23 cellular contexts compared by ENCODE assay signal in the genomic region with DNA sequence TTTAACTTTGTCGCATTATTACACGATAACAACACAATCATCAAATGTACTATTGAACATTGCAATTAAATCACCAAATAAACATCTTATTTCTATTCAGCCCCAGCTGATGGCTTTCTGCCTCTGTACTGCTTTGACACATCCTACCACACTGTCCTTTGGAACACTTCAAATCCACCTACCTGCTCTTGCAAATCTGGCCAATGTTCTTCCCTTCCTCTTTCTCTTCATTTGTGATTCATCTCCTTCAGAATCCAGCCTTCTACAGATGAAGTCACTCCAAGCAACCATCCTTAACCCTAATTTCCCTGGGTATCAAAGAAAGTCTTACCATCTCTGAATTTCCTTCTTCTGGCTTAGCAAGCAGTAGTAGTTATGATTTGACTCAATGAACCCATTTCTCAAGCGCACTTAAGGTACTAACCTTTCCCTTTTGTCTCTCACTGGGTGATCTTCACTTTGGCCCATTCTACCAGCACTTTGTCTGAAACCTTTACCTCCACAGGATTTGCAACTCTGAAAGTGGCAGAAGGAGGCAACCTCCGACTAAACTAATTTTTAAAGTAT.
DNase-seq lines count a peak whose midpoint lies in the region; ATAC-seq lines count a peak whose summit lies in the region.
"Had no signal": no experiment of that assay in that cellular context is flagged by ENCODE, and none has a peak within 500 bp of the region (broad histone marks: within the 10 kb centered on the region; RNA-seq: fewer than 3 reads in every experiment).

No MANE protein-coding gene starts in this region.

- no peak overlapping the region for H3K4me3 ChIP-seq in CD8-positive, alpha-beta memory T cell (ENCODE audit: low read length)
- H3K4me3 ChIP-seq: ascending aorta; BLaER1 treated with 17β-estradiol and CSF1 and Interleukin-3, amounts not matched to agents 10 nM and 100 nM; hepatocyte had no signal

- H3K4me1 Mint-ChIP-seq in CD8-positive, alpha-beta memory T cell = peaks cover 79 to 96% (median 93%) of the 10 kb centered on the region in 3 donors
- H3K4me1 Mint-ChIP-seq in naive thymus-derived CD8-positive, alpha-beta T cell = peaks cover 56 to 97% (median 94%) of the 10 kb centered on the region in 4 donors

- ATAC-seq in activated naive CD4-positive, alpha-beta T cell treated with anti-CD3 and anti-CD28 coated beads, Interleukin-2, amount 50 U/mL, for 72 hours = peak; percentile 50 to 77
- ATAC-seq in naive thymus-derived CD8-positive, alpha-beta T cell = no peak
- ATAC-seq in GM21447 (IDR thresholded peaks at IDR 0.05; ENCODE audit: unreplicated experiment) = no peak
- ATAC-seq: PC-3 had no signal

- no peak overlapping the region for H3K27ac ChIP-seq in CD8-positive, alpha-beta memory T cell (ENCODE audit: low read depth, low read length)
- H3K27ac ChIP-seq: BLaER1 treated with 17β-estradiol and CSF1 and Interleukin-3, amounts not matched to agents 10 nM and 100 nM; hepatocyte; HL-60 had no signal

- no peaks in the 10 kb centered on the region for H3K27me3 Mint-ChIP-seq in CD8-positive, alpha-beta memory T cell
- no peaks in the 10 kb centered on the region for H3K27me3 Mint-ChIP-seq in naive thymus-derived CD8-positive, alpha-beta T cell
- H3K27me3 Mint-ChIP-seq: type B pancreatic cell had no signal

- H3K9me3 ChIP-seq in CD8-positive, alpha-beta memory T cell (ENCODE audit: low read length) = no peaks in the 10 kb centered on the region
- H3K9me3 ChIP-seq: ascending aorta; BLaER1 treated with 17β-estradiol and CSF1 and Interleukin-3, amounts not matched to agents 10 nM and 100 nM had no signal

- H3K36me3 Mint-ChIP-seq in CD8-positive, alpha-beta memory T cell = peaks cover 0 to 30% (median 13%) of the 10 kb centered on the region in 3 donors
- H3K36me3 Mint-ChIP-seq in activated naive CD4-positive, alpha-beta T cell treated with anti-CD3 and anti-CD28 coated beads, Interleukin-2, amount 50 U/mL, for 72 hours = peaks cover 21 to 27% of the 10 kb centered on the region in 2 donors
- peaks cover 0 to 51% (median 14%) of the 10 kb centered on the region in 3 donors for H3K36me3 Mint-ChIP-seq in naive thymus-derived CD8-positive, alpha-beta T cell

- CTCF ChIA-PET in CD8-positive, alpha-beta memory T cell (lab: Charles Lee) = interaction anchor here (1.2 kb wide), 1 partner anchor 10 kb away, joined by 5 read pairs; no protein-coding TSS in a partner anchor

- H3K4me1 ChIP-seq in CD8-positive, alpha-beta memory T cell (ENCODE audit: insufficient read depth, low read length) = peaks cover 71% of the 10 kb centered on the region

- H3K27me3 ChIP-seq in CD8-positive, alpha-beta memory T cell (ENCODE audit: insufficient read depth, low read length, poor library complexity, severe bottlenecking) = no peaks in the 10 kb centered on the region
- H3K27me3 ChIP-seq: ascending aorta; BLaER1 treated with 17β-estradiol and CSF1 and Interleukin-3, amounts not matched to agents 10 nM and 100 nM; hepatocyte had no signal

- H3K9me3 Mint-ChIP-seq in CD8-positive, alpha-beta memory T cell = no peaks in the 10 kb centered on the region
- H3K9me3 Mint-ChIP-seq in activated naive CD4-positive, alpha-beta T cell treated with anti-CD3 and anti-CD28 coated beads, Interleukin-2, amount 50 U/mL, for 72 hours = peaks cover 0 to 5% of the 10 kb centered on the region in 2 donors
- H3K9me3 Mint-ChIP-seq in naive thymus-derived CD8-positive, alpha-beta T cell = no peaks in the 10 kb centered on the region
- H3K9me3 Mint-ChIP-seq: mesothelial cell of epicardium, type B pancreatic cell had no signal

- DNase-seq in SKM-1 treated with dmso at 0.1 percent for 144 hours (lab: John Stamatoyannopoulos, UW; ENCODE audit: unreplicated experiment) = peak; percentile 20
- no peak for DNase-seq in SKM-1 (lab: John Stamatoyannopoulos, UW; ENCODE audit: unreplicated experiment)
- DNase-seq in CD8-positive, alpha-beta memory T cell = no peak
- no peak for DNase-seq in activated naive CD4-positive, alpha-beta T cell treated with anti-CD3 and anti-CD28 coated beads, Interleukin-2, amount 50 U/mL, for 72 hours (ENCODE audit: low spot score in 2 of 2)
- DNase-seq in naive thymus-derived CD8-positive, alpha-beta T cell = no peak
- no peak for DNase-seq in mesenteric fat pad (ENCODE audit: low spot score)
- no peak for DNase-seq in activated CD8-positive, alpha-beta memory T cell treated with anti-CD3 and anti-CD28 coated beads, Interleukin-2, amount 50 U/mL, for 48 hours
- DNase-seq: DMS153; KBM-7; NCI-H1048; NCI-H2081; NCI-H524; PC-3; retina; stimulated activated naive CD4-positive, alpha-beta T cell treated with Interleukin-2 at 50 U/mL for 16 hours; T-helper 9 cell had no signal

- H3K4me3 Mint-ChIP-seq in CD8-positive, alpha-beta memory T cell = peak overlapping the region in 4 of 7 donors; percentile 2 to 12 (median 5)
- peak overlapping the region in 8 of 10 donors; percentile 0 to 38 (median 24) for H3K4me3 Mint-ChIP-seq in naive thymus-derived CD8-positive, alpha-beta T cell
- H3K4me3 Mint-ChIP-seq: mesothelial cell of epicardium, type B pancreatic cell had no signal

- H3K36me3 ChIP-seq in CD8-positive, alpha-beta memory T cell (ENCODE audit: insufficient read depth, low read length) = no peaks in the 10 kb centered on the region
- H3K36me3 ChIP-seq: ascending aorta; BLaER1 treated with 17β-estradiol and CSF1 and Interleukin-3, amounts not matched to agents 10 nM and 100 nM had no signal

- POLR2A ChIA-PET in CD8-positive, alpha-beta memory T cell (lab: Charles Lee) = no interaction called here
- POLR2A ChIA-PET in naive thymus-derived CD8-positive, alpha-beta T cell (lab: Charles Lee) = interaction anchor here (1.1 to 1.2 kb wide), 2 partner anchors 15 to 50 kb away, joined by 3 to 4 read pairs; no protein-coding TSS in a partner anchor

- peak overlapping the region; percentile 3 to 67 (median 18) for H3K27ac Mint-ChIP-seq in CD8-positive, alpha-beta memory T cell
- peak overlapping the region; percentile 0 to 92 for H3K27ac Mint-ChIP-seq in activated naive CD4-positive, alpha-beta T cell treated with anti-CD3 and anti-CD28 coated beads, Interleukin-2, amount 50 U/mL, for 72 hours
- peak overlapping the region; percentile 57 to 93 (median 81) for H3K27ac Mint-ChIP-seq in naive thymus-derived CD8-positive, alpha-beta T cell
- H3K27ac Mint-ChIP-seq: type B pancreatic cell had no signal

Comparison
In these comparisons a context has a peak if more than half of its experiments do, and no peak if none do; other contexts are left out.
1. H3K27ac Mint-ChIP-seq: peak in every context shown above with its lines; median percentile 81 in naive thymus-derived CD8-positive, alpha-beta T cell; 46 in activated naive CD4-positive, alpha-beta T cell treated with anti-CD3 and anti-CD28 coated beads, Interleukin-2, amount 50 U/mL, for 72 hours; 18 in CD8-positive, alpha-beta memory T cell.
2. ATAC-seq: peak in activated naive CD4-positive, alpha-beta T cell treated with anti-CD3 and anti-CD28 coated beads, Interleukin-2, amount 50 U/mL, for 72 hours (2 of 2); none in naive thymus-derived CD8-positive, alpha-beta T cell (0 of 2) and GM21447 (single experiment).